In the genomic region with DNA sequence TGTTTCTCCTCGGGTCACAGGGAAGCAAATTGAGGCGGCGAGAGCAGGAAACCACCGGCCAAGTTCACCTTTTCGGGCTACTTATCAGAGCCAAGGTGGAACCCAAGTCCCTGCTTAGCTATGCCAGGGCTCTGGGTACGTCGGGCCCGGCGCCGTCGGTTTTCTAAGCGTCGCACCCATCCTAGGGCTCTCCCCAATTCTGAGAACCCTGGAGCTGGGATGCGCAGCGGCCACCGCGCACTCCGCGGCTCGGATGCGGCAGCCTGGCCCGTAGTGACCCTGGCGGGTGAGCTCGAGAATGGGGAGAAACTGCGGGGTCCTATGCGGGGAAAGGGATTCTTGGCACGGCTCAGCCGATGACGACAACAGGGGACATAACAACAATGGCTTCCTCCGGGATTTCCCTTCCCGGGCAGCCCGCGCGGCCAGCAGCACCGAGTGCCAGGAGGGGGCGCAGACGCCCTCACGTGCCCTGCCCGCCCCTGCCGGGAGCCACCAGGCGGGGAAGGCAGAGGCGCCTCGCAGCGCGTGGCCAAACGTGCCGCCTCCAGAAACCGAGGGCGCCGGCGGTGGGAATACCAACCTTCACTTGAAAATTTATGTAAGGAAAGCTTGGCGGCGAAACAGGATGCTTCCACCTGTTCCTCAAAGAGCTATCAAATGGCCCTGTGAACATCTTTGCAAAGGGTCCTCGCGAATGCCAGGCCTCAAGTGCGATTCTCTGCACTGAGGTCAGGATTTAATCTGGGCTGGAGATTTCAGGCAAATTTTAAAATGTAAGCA, we compare ENCODE assay signal across 8 cellular contexts. TPM values are rescaled to one million over a fixed set of nuclear protein-coding genes. Genes with fewer than 3 reads are reported as not detected.
DNase-seq lines count a peak whose midpoint lies in the region; ATAC-seq, FAIRE-seq and TF ChIP-seq lines count a peak whose summit lies in the region.

No MANE protein-coding gene starts in this region.

- H3K4me3 ChIP-seq in brain microvascular endothelial cell (ENCODE audit: low read depth, low read length), result peak overlapping the region; percentile 22

- no peak for ATAC-seq in GM19035 (IDR thresholded peaks at IDR 0.05; ENCODE audit: unreplicated experiment)

- no peak for TF ChIP-seq POLR2A in GM12892 (IDR thresholded peaks at IDR 0.05; ENCODE audit: low read depth, low read length)

- no peak overlapping the region for H3K27ac ChIP-seq in brain microvascular endothelial cell

- FAIRE-seq in GM12892 (lab: Jason Lieb, UNC), result no peak

- peak; percentile 53 for TF ChIP-seq CTCF in brain microvascular endothelial cell (IDR thresholded peaks at IDR 0.05; ENCODE audit: low read depth, low read length, missing control alignments)

- H3K36me3 ChIP-seq in brain microvascular endothelial cell (replicated peaks), result no peaks in the 10 kb centered on the region

- in situ Hi-C loops in brain microvascular endothelial cell (cut with HindIII; ENCODE audit: low pct_ligation_motif_present, low sequenced_read_pairs), result no loop called here

- peaks cover 72% of the 10 kb centered on the region for H3K27me3 ChIP-seq in brain microvascular endothelial cell (replicated peaks)

- DNase-seq in GM12892 (ENCODE audit: insufficient read length), result peak; percentile 69
- peak; percentile 79 for DNase-seq in NCI-H146 (lab: John Stamatoyannopoulos, UW)
- peak; percentile 55 for DNase-seq in T-helper 9 cell
- DNase-seq in brain microvascular endothelial cell, result peak; percentile 8
- DNase-seq in iPS-NIHi7 (ENCODE audit: extremely low spot score), result peak; percentile 94
- DNase-seq in stimulated activated CD4-positive, alpha-beta T cell treated with anti-CD3 and anti-CD28 coated beads, Interleukin-15, amount 100 ng/mL, for 24 hours, result peak; percentile 80
- no peak for DNase-seq in putamen (ENCODE audit: low spot score)

RNA-seq across cellular contexts. Expression of a gene that starts 2.1 kb away (rescaled TPM):
- not detected for polyA plus RNA-seq in GM12892 (2012; ENCODE audit: missing spikeins)

RNA-seq across cellular contexts. Expression of a gene that starts 10.3 kb away (rescaled TPM):
- polyA plus RNA-seq in GM12892 (2012; ENCODE audit: missing spikeins), result not detected

RNA-seq across cellular contexts. Expression of a gene that starts 17.3 kb away (rescaled TPM):
- not detected for polyA plus RNA-seq in GM12892 (2012; ENCODE audit: missing spikeins)

RNA-seq across cellular contexts. Expression of a gene that starts 43.3 kb away (rescaled TPM):
- 0.49 TPM for polyA plus RNA-seq in GM12892 (2012; ENCODE audit: missing spikeins)

RNA-seq across cellular contexts. Expression of a gene that starts 47.8 kb away (rescaled TPM):
- polyA plus RNA-seq in GM12892 (2012; ENCODE audit: missing spikeins), result 32.7 TPM
